Comparison of ENCODE assay signal across 7 cellular contexts in genomic region chr1:39861003-39861402, GRCh38.
"Had no signal": no experiment of that assay in that cellular context is flagged by ENCODE, and none has a peak within 500 bp of the region (broad histone marks: within the 10 kb centered on the region; RNA-seq: fewer than 3 reads in every experiment).

No MANE protein-coding gene starts in this region.

- DNase-seq: IMR-90, KBM-7, KG1 had no signal

- ATAC-seq: HepG2, K562 had no signal

- H3K4me3 ChIP-seq: K562 had no signal

- H3K27ac ChIP-seq: HL-60 had no signal

- H3K27ac Mint-ChIP-seq: IgD-negative memory B cell had no signal

- H3K4me3 Mint-ChIP-seq: IgD-negative memory B cell had no signal

- H3K27me3 Mint-ChIP-seq: IgD-negative memory B cell had no signal

- H3K9me3 Mint-ChIP-seq: IgD-negative memory B cell had no signal
